8 cellular contexts compared by ENCODE assay signal in genomic region chr14:74952195-74952665, GRCh38. TPM values are rescaled to one million over a fixed set of nuclear protein-coding genes. Genes with fewer than 3 reads are reported as not detected.
"Had no signal": no experiment of that assay in that cellular context is flagged by ENCODE, and none has a peak within 500 bp of the region (broad histone marks: within the 10 kb centered on the region; RNA-seq: fewer than 3 reads in every experiment).

No MANE protein-coding gene starts in this region.

- H3K27ac ChIP-seq: ovary, uterus had no signal

- DNase-seq: activated T-cell treated with anti-CD3 and anti-CD28 coated beads, Interleukin-2, amount 50 U/mL, for 1 hour; amygdala; dermis blood vessel endothelial cell; ovary; stimulated activated CD4-positive, alpha-beta T cell treated with anti-CD3 and anti-CD28 coated beads, Interleukin-2, amount 100 ng/mL, for 24 hours; stimulated activated naive CD4-positive, alpha-beta T cell treated with Interleukin-2 at 50 U/mL for 16 hours; uterus had no signal

- H3K9me3 ChIP-seq: ovary, uterus had no signal

- H3K4me3 ChIP-seq: ovary, uterus had no signal

- H3K27me3 ChIP-seq: ovary, uterus had no signal

- H3K4me1 ChIP-seq: uterus had no signal

- H3K36me3 ChIP-seq: ovary, uterus had no signal

RNA-seq across cellular contexts. Expression of gene PGF, which starts 3.2 kb away (rescaled TPM):
- polyA plus RNA-seq: neural cell had no signal
